Comparison of ENCODE assay signal across 8 cellular contexts in genomic region chr6:26103770-26104456, GRCh38. TPM values are rescaled to one million over a fixed set of nuclear protein-coding genes. Genes with fewer than 3 reads are reported as not detected.
DNase-seq lines count a peak whose midpoint lies in the region; ATAC-seq and TF ChIP-seq lines count a peak whose summit lies in the region.

No MANE protein-coding gene starts in this region.

- H3K4ac ChIP-seq in trophoblast cell (ENCODE audit: low read depth, low read length) = no peak overlapping the region

- in situ Hi-C loops in transverse colon (cut with MboI; ENCODE audit: low pct_ligation_motif_present in 1 of 4, low pct_unique_long_range_greater_than_20kb in 1 of 4, low sequenced_read_pairs in 3 of 4) = loop anchor here in 3 of 4 donors (5.0 to 25.0 kb wide), 3 partner anchors 37 to 1033 kb away; a partner anchor contains a TSS

- peak overlapping the region; percentile 41 for H3K14ac ChIP-seq in trophoblast cell (ENCODE audit: low read length)

- H3K27ac ChIP-seq in SU-DHL-6 (ENCODE audit: low read depth, low read length) = peak overlapping the region; percentile 92
- H3K27ac ChIP-seq in cardiac muscle cell = peak overlapping the region; percentile 85
- H3K27ac ChIP-seq in trophoblast cell (ENCODE audit: low read depth, low read length) = peak overlapping the region; percentile 69
- peak overlapping the region; percentile 91 to 95 (median 93) for H3K27ac ChIP-seq in transverse colon

- H3K4me2 ChIP-seq in SU-DHL-6 (ENCODE audit: low read depth, low read length, poor library complexity, severe bottlenecking) (peak overlapping the region; percentile 84), trophoblast cell (ENCODE audit: low read length) (peak overlapping the region; percentile 96)

- H3K23ac ChIP-seq in trophoblast cell (ENCODE audit: low read length) = no peak overlapping the region

- H2BK5ac ChIP-seq in trophoblast cell (ENCODE audit: low read depth, low read length, poor library complexity) = peak overlapping the region; percentile 55

- H3K9me3 ChIP-seq in SU-DHL-6 (ENCODE audit: insufficient read depth, low read length) (no peaks in the 10 kb centered on the region), cardiac muscle cell (ENCODE audit: low read depth) (no peaks in the 10 kb centered on the region), trophoblast cell (ENCODE audit: insufficient read depth, low read depth, low read length) (peaks cover 4% of the 10 kb centered on the region), transverse colon (no peaks in the 10 kb centered on the region)

- peak overlapping the region; percentile 51 for H4K12ac ChIP-seq in trophoblast cell (ENCODE audit: low read depth, low read length)

- peak overlapping the region; percentile 76 for H3K4me3 ChIP-seq in GM08714 (ENCODE audit: low read length)
- peak overlapping the region; percentile 49 for H3K4me3 ChIP-seq in SU-DHL-6 (ENCODE audit: insufficient read depth, low read length, poor library complexity, severe bottlenecking)
- H3K4me3 ChIP-seq in cardiac muscle cell = peak overlapping the region; percentile 38
- peak overlapping the region; percentile 53 for H3K4me3 ChIP-seq in trophoblast cell (ENCODE audit: low read depth, low read length)
- peak overlapping the region; percentile 23 to 53 (median 32) for H3K4me3 ChIP-seq in transverse colon

- H2BK12ac ChIP-seq in trophoblast cell (ENCODE audit: low read length) = peak overlapping the region; percentile 58

- H2AFZ ChIP-seq in SU-DHL-6 (ENCODE audit: low read depth, low read length, severe bottlenecking) (peak overlapping the region; percentile 54), trophoblast cell (ENCODE audit: insufficient read depth, low read length, poor library complexity) (peak overlapping the region; percentile 64)

- H4K8ac ChIP-seq in trophoblast cell (ENCODE audit: low read depth, low read length) = peak overlapping the region; percentile 48

- H3K36me3 ChIP-seq in SU-DHL-6 (ENCODE audit: low read length) (no peaks in the 10 kb centered on the region), cardiac muscle cell (no peaks in the 10 kb centered on the region), trophoblast cell (ENCODE audit: control insufficient read depth in 1 of 2, insufficient read depth in 2 of 2, low read length in 2 of 2) (peaks cover 0 to 2% of the 10 kb centered on the region in 2 experiments), transverse colon (no peaks in the 10 kb centered on the region)

- H3K4me1 Mint-ChIP-seq in HFFc6 (ENCODE audit: low read depth) = peaks cover 46% of the 10 kb centered on the region
- H3K4me1 Mint-ChIP-seq in activated naive CD8-positive, alpha-beta T cell treated with anti-CD3 and anti-CD28 coated beads, Interleukin-2, amount 50 U/mL, for 24 hours = peaks cover 18% of the 10 kb centered on the region

- peak overlapping the region; percentile 33 for H2BK120ac ChIP-seq in trophoblast cell (ENCODE audit: insufficient read depth, low read length, poor library complexity)

- peak; percentile 100 for TF ChIP-seq POLR2A in transverse colon (IDR thresholded peaks at IDR 0.05)

- peak overlapping the region; percentile 17 for H4K91ac ChIP-seq in trophoblast cell (ENCODE audit: low read depth, low read length)

- no peaks in the 10 kb centered on the region for H3K36me3 Mint-ChIP-seq in HFFc6 (ENCODE audit: low read depth)
- H3K36me3 Mint-ChIP-seq in activated naive CD8-positive, alpha-beta T cell treated with anti-CD3 and anti-CD28 coated beads, Interleukin-2, amount 50 U/mL, for 24 hours (ENCODE audit: low read depth) = peaks cover 3% of the 10 kb centered on the region

- H3K9ac ChIP-seq in SU-DHL-6 (ENCODE audit: low read length) (peak overlapping the region; percentile 57), trophoblast cell (ENCODE audit: low read length) (peak overlapping the region; percentile 68)

- H3K27me3 ChIP-seq in SU-DHL-6 (ENCODE audit: low read length) (no peaks in the 10 kb centered on the region), cardiac muscle cell (no peaks in the 10 kb centered on the region), trophoblast cell (ENCODE audit: insufficient read depth, low read length) (no peaks in the 10 kb centered on the region), transverse colon (no peaks in the 10 kb centered on the region)

- no peaks in the 10 kb centered on the region for H3K9me3 Mint-ChIP-seq in HFFc6
- H3K9me3 Mint-ChIP-seq in activated naive CD8-positive, alpha-beta T cell treated with anti-CD3 and anti-CD28 coated beads, Interleukin-2, amount 50 U/mL, for 24 hours = no peaks in the 10 kb centered on the region

- H3K27ac Mint-ChIP-seq in HFFc6 = peak overlapping the region; percentile 94
- H3K27ac Mint-ChIP-seq in activated naive CD8-positive, alpha-beta T cell treated with anti-CD3 and anti-CD28 coated beads, Interleukin-2, amount 50 U/mL, for 24 hours = peak overlapping the region; percentile 98

- H3K4me1 ChIP-seq in cardiac muscle cell (ENCODE audit: low read depth) = no peaks in the 10 kb centered on the region
- H3K4me1 ChIP-seq in trophoblast cell (ENCODE audit: control insufficient read depth in 1 of 2, insufficient read depth in 2 of 2, low read length in 2 of 2) = peaks cover under 1 to 2% of the 10 kb centered on the region in 2 experiments
- peaks cover 6 to 23% (median 13%) of the 10 kb centered on the region in 4 donors for H3K4me1 ChIP-seq in transverse colon

- peaks cover 7% of the 10 kb centered on the region for H3K27me3 Mint-ChIP-seq in HFFc6 (ENCODE audit: insufficient read depth)
- H3K27me3 Mint-ChIP-seq in activated naive CD8-positive, alpha-beta T cell treated with anti-CD3 and anti-CD28 coated beads, Interleukin-2, amount 50 U/mL, for 24 hours = peaks cover 3% of the 10 kb centered on the region

- intact Hi-C loops in transverse colon (cut with DNase I; ENCODE audit: low total_unique reads) = no loop called here

- no CpG with 5 or more reads among the region's 39 CpGs for WGBS in trophoblast cell (ENCODE audit: extremely low coverage, insufficient coverage, insufficient read length)
- WGBS in transverse colon (ENCODE audit: low coverage in 1 of 2), 2 donors = 0 to 1% methylated on average over 28 to 39 of the region's 39 CpGs

- peaks cover 27% of the 10 kb centered on the region for H3F3A ChIP-seq in SU-DHL-6 (ENCODE audit: insufficient read depth)

- H4K20me1 ChIP-seq in SU-DHL-6 (ENCODE audit: low read depth, low read length) = no peaks in the 10 kb centered on the region

- H2AK5ac ChIP-seq in trophoblast cell (ENCODE audit: low read length) = no peak overlapping the region

- peak; percentile 49 for TF ChIP-seq EP300 in transverse colon (IDR thresholded peaks at IDR 0.05; ENCODE audit: low read depth)

- no peaks in the 10 kb centered on the region for H3K9me2 ChIP-seq in SU-DHL-6 (replicated peaks; ENCODE audit: insufficient read depth, low read length)

- TF ChIP-seq CTCF in HFFc6 (IDR thresholded peaks at IDR 0.05) = peak; percentile 70
- TF ChIP-seq CTCF in SU-DHL-6 (IDR thresholded peaks at IDR 0.05; ENCODE audit: insufficient read depth, low read length, poor library complexity, severe bottlenecking) = peak; percentile 74
- peak; percentile 59 for TF ChIP-seq CTCF in cardiac muscle cell (IDR thresholded peaks at IDR 0.05; ENCODE audit: low read depth, low read length)
- peak; percentile 42 to 73 (median 54) for TF ChIP-seq CTCF in transverse colon (IDR thresholded peaks at IDR 0.05)

- ATAC-seq in activated naive CD8-positive, alpha-beta T cell treated with anti-CD3 and anti-CD28 coated beads, Interleukin-2, amount 50 U/mL, for 24 hours = peak; percentile 94

- DNase-seq in HFFc6 (peak; percentile 90), NCI-H1048 (lab: John Stamatoyannopoulos, UW) (peak; percentile 72), cardiac muscle cell (ENCODE audit: low read depth in 1 of 2, low spot score in 1 of 2) (peak; percentile 85 to 94), trophoblast cell (peak; percentile 82 to 98), transverse colon (peak; percentile 92)
- peak; percentile 88 for DNase-seq in activated naive CD8-positive, alpha-beta T cell treated with anti-CD3 and anti-CD28 coated beads, Interleukin-2, amount 50 U/mL, for 24 hours

- H3K18ac ChIP-seq in trophoblast cell (ENCODE audit: low read length) = peak overlapping the region; percentile 39

- peaks cover 9% of the 10 kb centered on the region for H3K79me1 ChIP-seq in trophoblast cell (ENCODE audit: low read length)

- H3K4me3 Mint-ChIP-seq in HFFc6 = peak overlapping the region; percentile 88
- H3K4me3 Mint-ChIP-seq in activated naive CD8-positive, alpha-beta T cell treated with anti-CD3 and anti-CD28 coated beads, Interleukin-2, amount 50 U/mL, for 24 hours = peak overlapping the region; percentile 79

- H3K79me2 ChIP-seq in SU-DHL-6 (ENCODE audit: insufficient read depth, low read length) = no peaks in the 10 kb centered on the region
- no peaks in the 10 kb centered on the region for H3K79me2 ChIP-seq in trophoblast cell (ENCODE audit: control insufficient read depth, insufficient read depth, low read length, poor library complexity)

RNA-seq across cellular contexts. Expression of gene HFE, which starts 16.7 kb away (rescaled TPM):
- 10 to 100 TPM; 16.1 to 21.7 (median 18.3) TPM for total RNA-seq in HFFc6 (2021; fragmentation: NEBNext Ultra II Directional; extraction: Animal tissue kit (Norgen Biotek cat#: 25700))
- total RNA-seq in cardiac muscle cell (0.66 and 0.99 TPM in 2 replicates), transverse colon (1 to 10 TPM; 1.6 to 7.8 (median 5.0) TPM)
- polyA plus RNA-seq in cardiac muscle cell = 0.28 and 1.3 TPM in 2 replicates
- polyA plus RNA-seq in trophoblast cell (2013) = 1.7 and 1.8 TPM in 2 replicates

Comparison
In these comparisons a context has a peak if more than half of its experiments do, and no peak if none do; other contexts are left out.
1. Peak in every context shown above with its lines: DNase-seq, ATAC-seq, H3K4me3 ChIP-seq and H3K27ac ChIP-seq.